Comparison of ENCODE assay signal across 15 cellular contexts in genomic region chr16:88074041-88074440, GRCh38.
DNase-seq lines count a peak whose midpoint lies in the region; ATAC-seq and TF ChIP-seq lines count a peak whose summit lies in the region.
"Had no signal": no experiment of that assay in that cellular context is flagged by ENCODE, and none has a peak within 500 bp of the region (broad histone marks: within the 10 kb centered on the region; RNA-seq: fewer than 3 reads in every experiment).

No MANE protein-coding gene starts in this region.

- no peaks in the 10 kb centered on the region for H3K9me3 Mint-ChIP-seq in naive B cell

- no peak overlapping the region for H3K4me3 ChIP-seq in HUES6 (ENCODE audit: low read depth, low read length)
- H3K4me3 ChIP-seq: A549, HAP-1 had no signal

- H3K27me3 ChIP-seq in HUES6 (ENCODE audit: control insufficient read depth, insufficient read depth, low read length), result no peaks in the 10 kb centered on the region

- peaks cover 35% of the 10 kb centered on the region for H3K36me3 ChIP-seq in HUES6 (ENCODE audit: control insufficient read depth, insufficient read depth, low read length)

- H3K4me1 ChIP-seq in HUES6 (ENCODE audit: control insufficient read depth, insufficient read depth, low read length), result no peaks in the 10 kb centered on the region
- H3K4me1 ChIP-seq: A549, HAP-1 had no signal

- intact Hi-C loops in sciatic nerve (cut with DNase I), result no loop called here

- peak overlapping the region; percentile 97; the same call in 1 of the 2 replicates for H3K27ac ChIP-seq in C4-2B
- H3K27ac ChIP-seq in HUES6 (ENCODE audit: low read depth, low read length), result 0 out of 2 replicates have a peak overlapping the region, but pooled peaks have one; percentile 18
- H3K27ac ChIP-seq: A549 had no signal

- H3K27me3 Mint-ChIP-seq in naive B cell, result no peaks in the 10 kb centered on the region
- H3K27me3 Mint-ChIP-seq: CD4-positive, CD25-positive, alpha-beta regulatory T cell had no signal

- peaks cover 17 to 30% (median 26%) of the 10 kb centered on the region in 3 donors for H3K4me1 Mint-ChIP-seq in naive B cell
- H3K4me1 Mint-ChIP-seq: CD4-positive, CD25-positive, alpha-beta regulatory T cell had no signal

- H3K27ac Mint-ChIP-seq in naive B cell, result peak overlapping the region in 4 of 6 donors; percentile 77 to 85 (median 79)

- no peak for TF ChIP-seq CTCF in C4-2B (conservative IDR thresholded peaks at IDR 0.05)

- H3K36me3 Mint-ChIP-seq in naive B cell, result peaks cover 6 to 14% of the 10 kb centered on the region in 2 donors

- ATAC-seq in naive B cell (ENCODE audit: low read depth in 2 of 2) (no peak), sciatic nerve (no peak), GM21423 (IDR thresholded peaks at IDR 0.05; ENCODE audit: unreplicated experiment) (no peak), HG02870 (IDR thresholded peaks at IDR 0.05; ENCODE audit: unreplicated experiment) (no peak)
- ATAC-seq: A549 had no signal

- H3K4me3 Mint-ChIP-seq in naive B cell, result peak overlapping the region in 1 of 8 donors; percentile 15
- H3K4me3 Mint-ChIP-seq: CD4-positive, CD25-positive, alpha-beta regulatory T cell had no signal

- H3K9me3 ChIP-seq in HUES6 (ENCODE audit: control insufficient read depth, insufficient read depth, low read depth, low read length), result no peaks in the 10 kb centered on the region
- H3K9me3 ChIP-seq: A549, HAP-1 had no signal

- H3K9ac ChIP-seq in HUES6 (ENCODE audit: low read length), result no peak overlapping the region

- no peak for DNase-seq in naive B cell
- DNase-seq in sciatic nerve (ENCODE audit: low spot score), result peak; percentile 40
- DNase-seq in DMS114 treated with DMSO at 0.1 percent for 48 hours (lab: John Stamatoyannopoulos, UW; ENCODE audit: unreplicated experiment), result no peak
- DNase-seq in DMS 273 treated with DMSO at 0.1 percent for 48 hours (lab: John Stamatoyannopoulos, UW), result no peak
- DNase-seq: Calu3; CD4-positive, CD25-positive, alpha-beta regulatory T cell; DMS153; DMS79 treated with DMSO at 0.1 percent for 48 hours; EL had no signal
